ENCODE assay signal across 8 cellular contexts in the genomic region with DNA sequence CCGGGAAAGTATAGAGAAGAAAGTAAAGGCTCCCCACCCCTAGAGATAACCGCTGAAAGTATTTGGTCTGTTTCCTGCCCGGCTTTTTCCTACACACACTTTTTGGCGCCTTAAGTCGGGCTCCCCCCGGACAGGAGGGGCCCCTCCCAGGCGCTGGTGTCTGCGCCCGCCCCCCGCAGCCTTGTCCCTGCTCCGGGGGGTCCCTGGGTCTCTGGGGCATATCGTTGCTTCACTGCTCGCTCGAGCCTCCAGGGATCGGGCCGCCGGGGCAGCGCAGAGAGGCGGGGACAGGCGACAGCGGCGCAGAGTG. TPM values are rescaled to one million over a fixed set of nuclear protein-coding genes. Genes with fewer than 3 reads are reported as not detected.
A peak's percentile ranks its signal among the peaks of the same experiment; 100 is the strongest.
DNase-seq lines count a peak whose midpoint lies in the region; ATAC-seq and TF ChIP-seq lines count a peak whose summit lies in the region.

No MANE protein-coding gene starts in this region.

- H3K27me3 Mint-ChIP-seq in CD8-positive, alpha-beta T cell (ENCODE audit: low read depth) = peaks cover 25% of the 10 kb centered on the region
- peaks cover 38% of the 10 kb centered on the region for H3K27me3 Mint-ChIP-seq in neural progenitor cell (ENCODE audit: insufficient read depth, low read depth)

- CTCF ChIA-PET in CD8-positive, alpha-beta T cell (lab: Charles Lee) = no interaction called here

- no peak overlapping the region for H3K27ac Mint-ChIP-seq in CD8-positive, alpha-beta T cell
- no peak overlapping the region for H3K27ac Mint-ChIP-seq in neural progenitor cell

- no peaks in the 10 kb centered on the region for H3K9me3 Mint-ChIP-seq in CD8-positive, alpha-beta T cell
- H3K9me3 Mint-ChIP-seq in neural progenitor cell = no peaks in the 10 kb centered on the region

- no peak for DNase-seq in CD8-positive, alpha-beta T cell
- DNase-seq in coronary artery (ENCODE audit: low spot score) (no peak), neural progenitor cell (ENCODE audit: low spot score) (no peak), substantia nigra (lab: John Stamatoyannopoulos, UW) (no peak), dermis blood vessel endothelial cell (no peak)
- no peak for DNase-seq in activated effector memory CD4-positive, alpha-beta T cell treated with Interleukin-2 at 50 U/mL for 16 hours

- no peaks in the 10 kb centered on the region for H3K79me2 ChIP-seq in neural progenitor cell (ENCODE audit: low read depth)

- H3F3A ChIP-seq in neural progenitor cell (ENCODE audit: low read depth) = peaks cover 54% of the 10 kb centered on the region

- no peaks in the 10 kb centered on the region for H3K9me3 ChIP-seq in CD8-positive, alpha-beta T cell (ENCODE audit: low read length)
- no peaks in the 10 kb centered on the region for H3K9me3 ChIP-seq in HUES48 (ENCODE audit: control insufficient read depth, insufficient read depth, low read length)
- H3K9me3 ChIP-seq in neural progenitor cell (ENCODE audit: low read depth) = no peaks in the 10 kb centered on the region

- no peak overlapping the region for H3K27ac ChIP-seq in CD8-positive, alpha-beta T cell (ENCODE audit: low read depth, low read length)
- H3K27ac ChIP-seq in HUES48 (ENCODE audit: low read depth, low read length) (no peak overlapping the region), coronary artery (peak overlapping the region; percentile 37 to 70), neural progenitor cell (no peak overlapping the region), substantia nigra (ENCODE audit: low read depth, low read length, poor library complexity, severe bottlenecking) (no peak overlapping the region)

- peak overlapping the region; percentile 69 for H3K4me3 Mint-ChIP-seq in CD8-positive, alpha-beta T cell
- peak overlapping the region; percentile 78 for H3K4me3 Mint-ChIP-seq in neural progenitor cell

- POLR2A ChIA-PET in CD8-positive, alpha-beta T cell (lab: Charles Lee) = no interaction called here

- peak overlapping the region; percentile 80 for H3K4me2 ChIP-seq in neural progenitor cell

- peak overlapping the region; percentile 7 for H2AFZ ChIP-seq in neural progenitor cell (replicated peaks)

- H4K20me1 ChIP-seq in neural progenitor cell (ENCODE audit: low read depth) = peaks cover 60% of the 10 kb centered on the region

- H3K4me1 Mint-ChIP-seq in CD8-positive, alpha-beta T cell (ENCODE audit: low read depth) = peaks cover 31% of the 10 kb centered on the region
- peaks cover 34% of the 10 kb centered on the region for H3K4me1 Mint-ChIP-seq in neural progenitor cell

- H3K9ac ChIP-seq in HUES48 (ENCODE audit: low read depth, low read length) (no peak overlapping the region), neural progenitor cell (no peak overlapping the region)

- peaks cover 5% of the 10 kb centered on the region for H3K36me3 ChIP-seq in CD8-positive, alpha-beta T cell (ENCODE audit: insufficient read depth, low read length)
- H3K36me3 ChIP-seq in HUES48 (ENCODE audit: control insufficient read depth, insufficient read depth, low read length) (0 out of 2 replicates have a peak, but pooled peaks cover 14% of the 10 kb centered on the region), neural progenitor cell (no peaks in the 10 kb centered on the region)

- TF ChIP-seq CTCF in CD8-positive, alpha-beta T cell (IDR thresholded peaks at IDR 0.05) = no peak
- no peak for TF ChIP-seq CTCF in coronary artery (IDR thresholded peaks at IDR 0.05)
- TF ChIP-seq CTCF in neural progenitor cell (IDR thresholded peaks at IDR 0.05) = no peak

- H3K4me1 ChIP-seq in CD8-positive, alpha-beta T cell (ENCODE audit: insufficient read depth, low read length) = peaks cover 45% of the 10 kb centered on the region
- H3K4me1 ChIP-seq in HUES48 (ENCODE audit: control insufficient read depth, insufficient read depth, low read length) = peaks cover 39% of the 10 kb centered on the region
- peaks cover 47% of the 10 kb centered on the region for H3K4me1 ChIP-seq in neural progenitor cell

- intact Hi-C loops in CD8-positive, alpha-beta T cell (cut with DNase I, micrococcal nuclease) = no loop called here

- peaks cover 29% of the 10 kb centered on the region for H3K36me3 Mint-ChIP-seq in CD8-positive, alpha-beta T cell
- peaks cover 4% of the 10 kb centered on the region for H3K36me3 Mint-ChIP-seq in neural progenitor cell

- peak; percentile 2 for ATAC-seq in CD8-positive, alpha-beta T cell
- no peak for ATAC-seq in HG03097 (IDR thresholded peaks at IDR 0.05; ENCODE audit: low FRiP score, unreplicated experiment)

- peak overlapping the region; percentile 39 for H3K4me3 ChIP-seq in CD8-positive, alpha-beta T cell (ENCODE audit: low read depth, low read length)
- peak overlapping the region; percentile 65 for H3K4me3 ChIP-seq in HUES48 (ENCODE audit: low read depth, low read length)
- peak overlapping the region; percentile 64 for H3K4me3 ChIP-seq in coronary artery
- peak overlapping the region; percentile 50 for H3K4me3 ChIP-seq in neural progenitor cell

- peaks cover 11% of the 10 kb centered on the region for H3K27me3 ChIP-seq in CD8-positive, alpha-beta T cell (ENCODE audit: insufficient read depth, low read length)
- H3K27me3 ChIP-seq in HUES48 (ENCODE audit: control insufficient read depth, insufficient read depth, low read length) (peaks cover 46% of the 10 kb centered on the region), neural progenitor cell (peaks cover 69% of the 10 kb centered on the region)

RNA-seq across cellular contexts. Expression of a gene that starts 0.9 kb away (rescaled TPM):
- total RNA-seq in CD8-positive, alpha-beta T cell = under 1 TPM; 0.30 to 0.81 TPM
- total RNA-seq in neural progenitor cell (ENCODE audit: low replicate concordance) (3.9 and 11.6 TPM in 2 replicates), dermis blood vessel endothelial cell (27.5 and 29.8 TPM in 2 replicates)

RNA-seq across cellular contexts. Expression of a gene that starts 6.0 kb away (rescaled TPM):
- total RNA-seq in CD8-positive, alpha-beta T cell = 10 to 100 TPM in 1 of 2 experiments, 1 to 10 TPM in 1; 8.7 to 11.9 TPM
- 37.4 and 82.2 TPM in 2 replicates for total RNA-seq in neural progenitor cell (ENCODE audit: low replicate concordance)
- 700 and 712 TPM in 2 replicates for total RNA-seq in dermis blood vessel endothelial cell

RNA-seq across cellular contexts. Expression of a gene that starts 8.1 kb away (rescaled TPM):
- 100 to 1,000 TPM; 210 to 234 TPM for total RNA-seq in CD8-positive, alpha-beta T cell
- total RNA-seq in neural progenitor cell (ENCODE audit: low replicate concordance) = 2.6 and 20.9 TPM in 2 replicates
- 41.4 and 76.9 TPM in 2 replicates for total RNA-seq in dermis blood vessel endothelial cell

RNA-seq across cellular contexts. Expression of a gene that starts 15.5 kb away (rescaled TPM):
- 10 to 100 TPM; 22.8 to 26.2 TPM for total RNA-seq in CD8-positive, alpha-beta T cell
- total RNA-seq in neural progenitor cell (ENCODE audit: low replicate concordance) (12.9 and 27.5 TPM in 2 replicates), dermis blood vessel endothelial cell (81.9 and 193 TPM in 2 replicates)

RNA-seq across cellular contexts. Expression of a gene that starts 15.9 kb away (rescaled TPM):
- total RNA-seq in CD8-positive, alpha-beta T cell = 1 to 10 TPM; 2.1 to 2.2 TPM
- 19.6 and 58.2 TPM in 2 replicates for total RNA-seq in neural progenitor cell (ENCODE audit: low replicate concordance)
- total RNA-seq in dermis blood vessel endothelial cell = 167 and 179 TPM in 2 replicates

Comparison
In these comparisons a context has a peak if more than half of its experiments do, and no peak if none do; other contexts are left out.
1. H3K27ac ChIP-seq: peak in coronary artery (2 of 2); none in CD8-positive, alpha-beta T cell (single experiment), HUES48 (single experiment), neural progenitor cell (single experiment) and substantia nigra (single experiment).
2. Peak in every context shown above with its lines, with median percentiles within 50 percentile points of each other: H3K4me3 ChIP-seq.